ENCODE assay signal across 32 cellular contexts in the genomic region with DNA sequence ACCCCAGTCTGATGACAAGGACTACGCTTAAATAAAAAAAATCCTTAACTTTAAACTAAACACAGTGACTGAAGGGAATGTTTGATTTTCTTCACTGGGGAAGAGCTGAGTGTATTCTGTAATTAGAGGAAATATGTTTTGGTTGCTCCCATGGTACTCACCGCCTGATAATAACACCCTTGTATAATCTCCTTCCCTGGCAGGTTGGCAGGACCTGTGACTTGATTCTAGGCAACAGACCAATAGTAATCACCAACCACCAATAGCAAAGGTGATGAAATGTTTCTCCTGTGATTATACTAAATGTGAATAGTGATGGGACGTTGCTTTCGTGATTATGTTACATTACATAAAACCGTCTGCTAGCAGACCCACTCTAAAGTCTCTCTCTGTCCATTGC.
"Had no signal": no experiment of that assay in that cellular context is flagged by ENCODE, and none has a peak within 500 bp of the region (broad histone marks: within the 10 kb centered on the region; RNA-seq: fewer than 3 reads in every experiment).

No MANE protein-coding gene starts in this region.

- DNase-seq: activated CD4-positive, alpha-beta T cell treated with anti-CD3 and anti-CD28 coated beads for 1 hour; activated CD4-positive, alpha-beta T cell treated with anti-CD3 and anti-CD28 coated beads for 48 hours; activated CD4-positive, alpha-beta T cell treated with anti-CD3 and anti-CD28 coated beads, Interleukin-2, amount 50 U/mL, for 4 hours; activated CD4-positive, CD25-positive, alpha-beta regulatory T cell; activated CD8-positive, alpha-beta T cell treated with anti-CD3 and anti-CD28 coated beads for 36 hours; activated effector memory CD4-positive, alpha-beta T cell treated with anti-CD3 and anti-CD28 coated beads, Interleukin-2, amount 50 U/mL, for 16 hours; activated naive CD4-positive, alpha-beta T cell; activated naive CD4-positive, alpha-beta T cell treated with anti-CD3 and anti-CD28 coated beads, Interleukin-2, amount 50 U/mL, for 16 hours; activated naive CD8-positive, alpha-beta T cell treated with anti-CD3 and anti-CD28 coated beads for 36 hours; activated T-cell treated with anti-CD3 and anti-CD28 coated beads, Interleukin-2, amount 50 U/mL, for 1 hour; activated T-cell treated with anti-CD3 and anti-CD28 coated beads, Interleukin-2, amount 50 U/mL, for 72 hours; amniotic stem cell; aorta; brain microvascular endothelial cell; Karpas-422; KBM-7; NCI-H1105 treated with DMSO at 0.1 percent for 48 hours; NCI-H187 treated with DMSO at 0.1 percent for 48 hours; NCI-H345; NCI-H526; NCI-H82; NK-92 treated with Interleukin-12 subunit alpha and Interleukin-12 subunit beta, amount 100 ng/mL, for 24 hours; PC-3; Peyer's patch; SHP77; SJCRH30; T1000; WERI-Rb-1 had no signal

- H3K9me3 ChIP-seq: Peyer's patch, SJCRH30 had no signal

- H3K4me1 ChIP-seq: Peyer's patch, SJCRH30 had no signal

- H3K36me3 ChIP-seq: brain microvascular endothelial cell, Peyer's patch, SJCRH30, WERI-Rb-1 had no signal

- H3K27me3 ChIP-seq: brain microvascular endothelial cell, Peyer's patch, SJCRH30 had no signal

- ATAC-seq: activated CD8-positive, alpha-beta T cell treated with anti-CD3 and anti-CD28 coated beads for 36 hours; activated T-cell treated with anti-CD3 and anti-CD28 coated beads, Interleukin-2, amount 50 U/mL, for 72 hours; activated T-helper 17 cell treated with anti-CD3 and anti-CD28 coated beads, Interleukin-2, amount 50 U/mL, for 72 hours; HepG2; PC-3 had no signal

- H3K27ac ChIP-seq: brain microvascular endothelial cell, Peyer's patch, RWPE1, SJCRH30, SK-N-MC, WERI-Rb-1 had no signal

- H3K4me3 ChIP-seq: Peyer's patch, SJCRH30, SK-N-MC had no signal
